25 cellular contexts compared by ENCODE assay signal in genomic region chrX:82666355-82666754, GRCh38.
"Had no signal": no experiment of that assay in that cellular context is flagged by ENCODE, and none has a peak within 500 bp of the region (broad histone marks: within the 10 kb centered on the region; RNA-seq: fewer than 3 reads in every experiment).

No MANE protein-coding gene starts in this region.

- DNase-seq: activated CD4-positive, alpha-beta T cell treated with anti-CD3 and anti-CD28 coated beads for 48 hours; activated CD4-positive, alpha-beta T cell treated with anti-CD3 and anti-CD28 coated beads, Interleukin-2, amount 50 U/mL, for 48 hours; activated CD4-positive, CD25-positive, alpha-beta regulatory T cell treated with anti-CD3 and anti-CD28 coated beads, Interleukin-2, amount 50 U/mL, for 72 hours; activated CD8-positive, alpha-beta memory T cell treated with anti-CD3 and anti-CD28 coated beads, Interleukin-2, amount 10 ng/mL, durations not matched to agents 7 days and 5 days; activated effector memory CD4-positive, alpha-beta T cell treated with Interleukin-2 at 50 U/mL for 16 hours; activated naive CD4-positive, alpha-beta T cell; activated T-cell treated with anti-CD3 and anti-CD28 coated beads, Interleukin-2, amount 50 U/mL, for 24 hours; aorta; Karpas-422; MV-4-11; NCI-H1105; NCI-H1436; NCI-H187; NCI-H2081; NCI-H345; NCI-H510A; NCI-H526 treated with DMSO at 0.1 percent for 48 hours; SIG-M5; T-helper 17 cell; T-helper 9 cell had no signal

- H3K9me3 Mint-ChIP-seq: activated naive CD4-positive, alpha-beta T cell treated with anti-CD3 and anti-CD28 coated beads, Interleukin-2, amount 50 U/mL, for 24 hours; activated T-cell treated with anti-CD3 and anti-CD28 coated beads, Interleukin-2, amount 50 U/mL, for 24 hours; activated T-helper 1 cell treated with anti-CD3 and anti-CD28 coated beads, Interleukin-12 subunit alpha, Interleukin-12 subunit beta, Interleukin-2, Interleukin-4 antibody, amounts not matched to agents 30 ng/mL and 10 ng/mL and 1 ng/mL, durations not matched to agents 14 hours and 24 hours and 36 hours had no signal

- H3K4me3 Mint-ChIP-seq: activated CD8-positive, alpha-beta memory T cell treated with anti-CD3 and anti-CD28 coated beads, Interleukin-2, amount 10 ng/mL, durations not matched to agents 7 days and 5 days; activated naive CD4-positive, alpha-beta T cell treated with anti-CD3 and anti-CD28 coated beads, Interleukin-2, amount 50 U/mL, for 24 hours; activated T-cell treated with anti-CD3 and anti-CD28 coated beads, Interleukin-2, amount 50 U/mL, for 24 hours; activated T-helper 1 cell treated with anti-CD3 and anti-CD28 coated beads, Interleukin-12 subunit alpha, Interleukin-12 subunit beta, Interleukin-2, Interleukin-4 antibody, amounts not matched to agents 30 ng/mL and 10 ng/mL and 1 ng/mL, durations not matched to agents 14 hours and 24 hours and 36 hours; brain; T-helper 17 cell; WTC11 had no signal

- H3K4me3 ChIP-seq: cardiac muscle cell had no signal

- ATAC-seq: activated CD8-positive, alpha-beta memory T cell treated with anti-CD3 and anti-CD28 coated beads, Interleukin-2, amount 10 ng/mL, durations not matched to agents 7 days and 5 days; T-helper 17 cell; WTC11 had no signal

- H3K27me3 Mint-ChIP-seq: activated CD8-positive, alpha-beta memory T cell treated with anti-CD3 and anti-CD28 coated beads, Interleukin-2, amount 10 ng/mL, durations not matched to agents 7 days and 5 days; activated naive CD4-positive, alpha-beta T cell treated with anti-CD3 and anti-CD28 coated beads, Interleukin-2, amount 50 U/mL, for 24 hours; brain; T-helper 17 cell had no signal

- H3K36me3 Mint-ChIP-seq: activated CD8-positive, alpha-beta memory T cell treated with anti-CD3 and anti-CD28 coated beads, Interleukin-2, amount 10 ng/mL, durations not matched to agents 7 days and 5 days; activated naive CD4-positive, alpha-beta T cell treated with anti-CD3 and anti-CD28 coated beads, Interleukin-2, amount 50 U/mL, for 24 hours; brain had no signal

- H3K36me3 ChIP-seq: cardiac muscle cell had no signal

- H3K27ac ChIP-seq: cardiac muscle cell had no signal

- H3K27me3 ChIP-seq: cardiac muscle cell had no signal

- H3K27ac Mint-ChIP-seq: activated CD8-positive, alpha-beta memory T cell treated with anti-CD3 and anti-CD28 coated beads, Interleukin-2, amount 10 ng/mL, durations not matched to agents 7 days and 5 days; activated naive CD4-positive, alpha-beta T cell treated with anti-CD3 and anti-CD28 coated beads, Interleukin-2, amount 50 U/mL, for 24 hours; activated T-cell treated with anti-CD3 and anti-CD28 coated beads, Interleukin-2, amount 50 U/mL, for 24 hours; activated T-helper 1 cell treated with anti-CD3 and anti-CD28 coated beads, Interleukin-12 subunit alpha, Interleukin-12 subunit beta, Interleukin-2, Interleukin-4 antibody, amounts not matched to agents 30 ng/mL and 10 ng/mL and 1 ng/mL, durations not matched to agents 14 hours and 24 hours and 36 hours; brain; T-helper 17 cell; WTC11 had no signal

- H3K4me1 Mint-ChIP-seq: activated CD8-positive, alpha-beta memory T cell treated with anti-CD3 and anti-CD28 coated beads, Interleukin-2, amount 10 ng/mL, durations not matched to agents 7 days and 5 days; activated naive CD4-positive, alpha-beta T cell treated with anti-CD3 and anti-CD28 coated beads, Interleukin-2, amount 50 U/mL, for 24 hours; brain; T-helper 17 cell; WTC11 had no signal
